Comparison of ENCODE assay signal across 8 cellular contexts in the genomic region with DNA sequence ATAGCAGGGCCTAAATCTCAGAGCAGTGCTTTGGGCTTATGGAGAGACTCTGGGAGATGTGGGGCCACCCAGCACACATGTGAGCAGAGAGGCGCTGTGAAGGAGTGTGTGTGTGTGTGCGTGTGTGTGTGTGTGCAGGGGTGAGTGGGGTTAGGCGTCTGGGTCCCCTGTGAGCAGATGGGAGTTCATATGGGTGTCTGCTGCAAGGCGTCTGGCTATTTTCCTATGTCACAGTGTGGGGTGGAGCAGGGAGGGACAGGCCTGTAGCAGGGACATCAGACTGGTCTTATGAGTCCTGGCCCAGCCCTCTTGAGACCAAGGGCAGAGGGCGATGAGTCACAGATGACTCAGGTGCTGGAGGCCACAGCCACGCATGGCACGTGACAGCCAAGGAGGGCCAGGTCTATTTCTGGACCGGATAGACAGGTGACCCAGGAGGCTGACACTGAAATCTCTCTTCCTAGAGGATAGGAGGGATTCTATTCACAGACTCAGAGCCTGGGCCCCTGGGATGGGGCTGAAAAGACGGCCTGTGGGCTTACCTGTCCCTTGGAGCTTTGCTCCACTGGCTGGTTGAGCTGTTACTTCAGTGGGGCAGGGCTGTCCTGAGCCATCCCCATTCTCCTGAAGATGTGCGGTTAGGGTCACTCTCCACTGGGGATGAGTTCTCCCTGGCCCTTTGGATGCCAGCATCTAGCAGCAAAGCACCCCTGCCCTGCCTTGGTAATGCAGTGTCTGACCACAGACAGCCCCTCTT. TPM values are rescaled to one million over a fixed set of nuclear protein-coding genes. Genes with fewer than 3 reads are reported as not detected.
DNase-seq lines count a peak whose midpoint lies in the region; ATAC-seq and TF ChIP-seq lines count a peak whose summit lies in the region.

No MANE protein-coding gene starts in this region.

- ATAC-seq in HG02763 (IDR thresholded peaks at IDR 0.05; ENCODE audit: unreplicated experiment) (peak; percentile 56), SK-N-SH treated with all-trans-retinoic acid at 6 μM for 48 hours (peak; percentile 81), GM21390 (IDR thresholded peaks at IDR 0.05; ENCODE audit: unreplicated experiment) (no peak)

- H3K36me3 ChIP-seq in spleen: no peaks in the 10 kb centered on the region

- TF ChIP-seq CTCF in foreskin fibroblast (IDR thresholded peaks at IDR 0.05; ENCODE audit: low read depth, low read length) (no peak), spleen (IDR thresholded peaks at IDR 0.05 in 8 of 11, conservative IDR thresholded peaks at IDR 0.05 in 3 of 11) (no peak)

- DNase-seq in DMS53 treated with DMSO at 0.1 percent for 48 hours (lab: John Stamatoyannopoulos, UW; ENCODE audit: unreplicated experiment) (peak; percentile 98), foreskin fibroblast (peak; percentile 69 to 86), spleen (peak; percentile 83), cerebellar nuclear complex (lab: John Stamatoyannopoulos, UW) (no peak), NCI-H1417 treated with DMSO at 0.1 percent for 48 hours (lab: John Stamatoyannopoulos, UW) (no peak)

- TF ChIP-seq POLR2A in spleen (IDR thresholded peaks at IDR 0.05): no peak

- peaks cover 0 to 5% (median 0%) of the 10 kb centered on the region in 7 donors for H3K27me3 ChIP-seq in spleen (replicated peaks in 1 of 7)

- H3K4me3 ChIP-seq in foreskin fibroblast (ENCODE audit: low read depth in 1 of 2, low read length in 2 of 2) (no peak overlapping the region), spleen (peak overlapping the region in 1 of 8 donors; percentile 1)

- H3K27ac ChIP-seq in spleen: peak overlapping the region in 7 of 8 donors; percentile 22 to 81 (median 73)

- peaks cover 0 to 66% (median 14%) of the 10 kb centered on the region in 6 donors for H3K4me1 ChIP-seq in spleen

- intact Hi-C loops in spleen (cut with DNase I; ENCODE audit: low total_unique reads): no loop called here

- H3K9me3 ChIP-seq in spleen: no peaks in the 10 kb centered on the region

- WGBS in spleen, 5 donors: 46 to 72% (median 58%) methylated on average over 10 of the region's 10 CpGs

TF ChIP-seq in SK-N-SH treated with all-trans-retinoic acid at 6 μM for 48 hours, 23 proteins besides CTCF, POLR2A, EP300 and RAD21:
- no peak for TF ChIP-seq ESRRG (CRISPR knock-in tag; IDR thresholded peaks at IDR 0.05)
- TF ChIP-seq ARNTL (CRISPR knock-in tag; IDR thresholded peaks at IDR 0.05; ENCODE audit: borderline replicate concordance, low read depth): no peak
- TF ChIP-seq, protein P1, sequence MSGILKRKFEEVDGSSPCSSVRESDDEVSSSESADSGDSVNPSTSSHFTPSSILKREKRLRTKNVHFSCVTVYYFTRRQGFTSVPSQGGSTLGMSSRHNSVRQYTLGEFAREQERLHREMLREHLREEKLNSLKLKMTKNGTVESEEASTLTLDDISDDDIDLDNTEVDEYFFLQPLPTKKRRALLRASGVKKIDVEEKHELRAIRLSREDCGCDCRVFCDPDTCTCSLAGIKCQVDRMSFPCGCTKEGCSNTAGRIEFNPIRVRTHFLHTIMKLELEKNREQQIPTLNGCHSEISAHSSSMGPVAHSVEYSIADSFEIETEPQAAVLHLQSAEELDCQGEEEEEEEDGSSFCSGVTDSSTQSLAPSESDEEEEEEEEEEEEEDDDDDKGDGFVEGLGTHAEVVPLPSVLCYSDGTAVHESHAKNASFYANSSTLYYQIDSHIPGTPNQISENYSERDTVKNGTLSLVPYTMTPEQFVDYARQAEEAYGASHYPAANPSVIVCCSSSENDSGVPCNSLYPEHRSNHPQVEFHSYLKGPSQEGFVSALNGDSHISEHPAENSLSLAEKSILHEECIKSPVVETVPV (CRISPR knock-in tag; IDR thresholded peaks at IDR 0.05): no peak
- TF ChIP-seq ZNF565 (CRISPR knock-in tag; conservative IDR thresholded peaks at IDR 0.05; ENCODE audit: low read depth): no peak

RNA-seq across cellular contexts. Expression of a gene that starts 28.9 kb away (rescaled TPM):
- total RNA-seq in spleen: 100 to 1,000 TPM; 112 to 486 (median 203) TPM
- polyA plus RNA-seq in spleen: 10 to 100 TPM; 31.0 to 56.6 (median 36.0) TPM

Comparison
In these comparisons a context has a peak if more than half of its experiments do, and no peak if none do; other contexts are left out.
1. DNase-seq: peak in DMS53 treated with DMSO at 0.1 percent for 48 hours (single experiment), foreskin fibroblast (2 of 2) and spleen (single experiment); none in cerebellar nuclear complex (0 of 2) and NCI-H1417 treated with DMSO at 0.1 percent for 48 hours (single experiment).